In the genomic region with DNA sequence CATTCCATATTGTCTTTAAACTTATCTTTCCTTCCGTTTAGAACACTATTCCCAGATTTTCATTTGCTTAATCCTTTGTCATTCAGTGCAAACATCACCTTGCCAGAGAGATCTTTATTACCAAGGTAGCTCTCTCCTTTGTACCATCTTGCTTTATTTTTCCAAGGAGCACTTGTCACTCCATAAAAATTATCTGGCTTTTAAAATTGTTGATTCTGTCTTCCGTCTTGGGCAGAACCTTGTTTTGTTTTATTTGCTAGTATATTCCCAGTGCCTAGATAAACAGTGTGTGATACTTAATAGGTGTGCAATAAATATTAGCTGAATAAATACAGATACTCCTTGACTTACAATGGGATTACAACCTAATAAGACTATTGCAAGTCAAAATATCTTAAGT, we compare ENCODE assay signal across 32 cellular contexts.
"Had no signal": no experiment of that assay in that cellular context is flagged by ENCODE, and none has a peak within 500 bp of the region (broad histone marks: within the 10 kb centered on the region; RNA-seq: fewer than 3 reads in every experiment).

No MANE protein-coding gene starts in this region.

- H3K4me3 ChIP-seq: adrenal gland, ascending aorta, body of pancreas, breast epithelium, cardiac muscle cell had no signal

- ATAC-seq: activated naive CD4-positive, alpha-beta T cell treated with anti-CD3 and anti-CD28 coated beads, Interleukin-2, amount 50 U/mL, for 72 hours; activated naive CD8-positive, alpha-beta T cell treated with anti-CD3 and anti-CD28 coated beads, Interleukin-2, amount 50 U/mL, for 24 hours; activated T-cell treated with anti-CD3 and anti-CD28 coated beads, Interleukin-2, amount 50 U/mL, for 4 hours; activated T-cell treated with anti-CD3 and anti-CD28 coated beads, Interleukin-2, amount 50 U/mL, for 72 hours; activated T-helper 17 cell treated with anti-CD3 and anti-CD28 coated beads, Interleukin-2, amount 50 U/mL, for 72 hours; body of pancreas had no signal

- FAIRE-seq: astrocyte, bronchial epithelial cell had no signal

- H3K9me3 ChIP-seq: adrenal gland, ascending aorta, body of pancreas had no signal

- H3K27ac ChIP-seq: adrenal gland, ascending aorta, body of pancreas, brain microvascular endothelial cell, breast epithelium, cardiac muscle cell had no signal

- DNase-seq: activated effector memory CD4-positive, alpha-beta T cell treated with anti-CD3 and anti-CD28 coated beads, Interleukin-2, amount 50 U/mL, for 16 hours; activated effector memory CD4-positive, alpha-beta T cell treated with Interleukin-2 at 50 U/mL for 16 hours; activated gamma-delta T cell; activated gamma-delta T cell treated with Interleukin-2 at 50 U/mL for 16 hours; activated naive CD4-positive, alpha-beta T cell; activated naive CD4-positive, alpha-beta T cell treated with anti-CD3 and anti-CD28 coated beads for 36 hours; activated naive CD4-positive, alpha-beta T cell treated with anti-CD3 and anti-CD28 coated beads, Interleukin-2, amount 10 ng/mL, durations not matched to agents 7 days and 5 days; activated naive CD4-positive, alpha-beta T cell treated with anti-CD3 and anti-CD28 coated beads, Interleukin-2, amount 50 U/mL, for 16 hours; activated naive CD4-positive, alpha-beta T cell treated with Interleukin-2 at 50 U/mL for 16 hours; activated naive CD8-positive, alpha-beta T cell treated with anti-CD3 and anti-CD28 coated beads for 36 hours; activated naive CD8-positive, alpha-beta T cell treated with anti-CD3 and anti-CD28 coated beads, Interleukin-2, amount 10 ng/mL, durations not matched to agents 7 days and 5 days; activated naive CD8-positive, alpha-beta T cell treated with anti-CD3 and anti-CD28 coated beads, Interleukin-2, amount 50 U/mL, for 24 hours; activated T-cell treated with anti-CD3 and anti-CD28 coated beads, Interleukin-2, amount 50 U/mL, for 4 hours; activated T-cell treated with anti-CD3 and anti-CD28 coated beads, Interleukin-2, amount 50 U/mL, for 48 hours; activated T-cell treated with anti-CD3 and anti-CD28 coated beads, Interleukin-2, amount 50 U/mL, for 72 hours; adrenal gland; amniotic stem cell; amygdala; anterior cingulate cortex; aorta; body of pancreas; brain microvascular endothelial cell; caudate nucleus; central memory CD4-positive, alpha-beta T cell; cerebellar nuclear complex had no signal

- H3K4me1 ChIP-seq: adrenal gland, ascending aorta, body of pancreas, breast epithelium had no signal
